ENCODE assay signal across 1 cellular context in genomic region chr6:125944434-125944816, GRCh38.
TF ChIP-seq lines count a peak whose summit lies in the region.

No MANE protein-coding gene starts in this region.

TF ChIP-seq in A549, 52 proteins besides CTCF, POLR2A, EP300 and RAD21 (continued from another document):
- no peak for TF ChIP-seq TP53 (CRISPR knock-in tag; IDR thresholded peaks at IDR 0.05)
- no peak for TF ChIP-seq EHF (CRISPR knock-in tag; IDR thresholded peaks at IDR 0.05)
- TF ChIP-seq ESRRA (IDR thresholded peaks at IDR 0.05; ENCODE audit: borderline replicate concordance, low read length) = no peak
- TF ChIP-seq POLR2AphosphoS2 (conservative IDR thresholded peaks at IDR 0.05; ENCODE audit: low read length) = no peak
- no peak for TF ChIP-seq ZC3H11A (IDR thresholded peaks at IDR 0.05)
- TF ChIP-seq FOSL2 (IDR thresholded peaks at IDR 0.05) = no peak
- TF ChIP-seq FOSL2 (CRISPR knock-in tag; IDR thresholded peaks at IDR 0.05) = peak; percentile 40; the same call in 1 of the 2 replicates
